In the genomic region with DNA sequence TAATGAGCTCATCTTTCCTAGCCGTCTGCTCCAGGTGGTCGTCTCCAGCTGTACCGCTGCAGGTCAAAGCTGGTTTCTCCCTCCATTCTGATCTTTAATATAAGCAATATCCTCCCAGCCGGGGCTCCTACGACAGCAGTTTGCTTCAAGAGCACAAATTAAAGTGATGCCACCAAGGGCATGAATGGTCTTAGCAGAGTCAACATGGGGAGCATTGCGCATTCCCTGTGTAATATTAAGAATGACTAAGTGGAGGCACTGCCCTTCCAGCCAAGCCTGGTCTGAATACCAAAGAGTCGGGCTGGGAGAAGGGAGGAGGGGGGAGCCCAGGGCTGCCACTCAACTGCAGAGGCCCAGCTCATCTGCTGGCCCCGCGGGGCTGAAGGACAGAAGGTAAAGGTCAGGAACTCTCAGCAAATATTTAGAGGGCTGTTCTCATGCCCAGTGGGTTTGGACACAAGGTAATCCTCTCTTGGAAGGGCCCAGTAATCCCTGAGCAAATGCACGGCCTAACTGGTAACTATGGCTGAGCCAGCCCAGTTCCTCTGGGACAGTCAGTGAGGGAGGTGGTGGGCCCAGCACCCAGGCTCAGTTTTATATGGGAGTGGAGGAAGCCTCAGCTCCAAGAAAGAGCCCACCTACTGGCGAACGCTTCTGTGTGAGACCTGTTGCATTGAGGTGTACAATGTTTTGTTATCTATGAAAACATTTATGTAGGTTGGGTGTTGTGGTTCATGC, we compare ENCODE assay signal across 25 cellular contexts.
"Had no signal": no experiment of that assay in that cellular context is flagged by ENCODE, and none has a peak within 500 bp of the region (broad histone marks: within the 10 kb centered on the region; RNA-seq: fewer than 3 reads in every experiment).

No MANE protein-coding gene starts in this region.

- H3K9me3 ChIP-seq: breast epithelium, esophagus muscularis mucosa, heart right ventricle, left ventricle myocardium inferior, pancreas, psoas muscle, transverse colon, uterus had no signal

- H3K27me3 ChIP-seq: breast epithelium, foreskin keratinocyte, heart right ventricle, pancreas, uterus had no signal

- ATAC-seq: activated CD8-positive, alpha-beta T cell treated with anti-CD3 and anti-CD28 coated beads for 36 hours; activated naive CD8-positive, alpha-beta T cell treated with anti-CD3 and anti-CD28 coated beads, Interleukin-2, amount 50 U/mL, for 24 hours; activated T-cell treated with anti-CD3 and anti-CD28 coated beads, Interleukin-2, amount 50 U/mL, for 4 hours; foreskin keratinocyte; heart right ventricle; pancreas; psoas muscle; T-helper 17 cell had no signal

- H3K36me3 ChIP-seq: breast epithelium, esophagus muscularis mucosa, heart right ventricle, left ventricle myocardium inferior, pancreas, transverse colon, uterus had no signal

- H3K27ac ChIP-seq: breast epithelium, esophagus muscularis mucosa, foreskin keratinocyte, heart right ventricle, left ventricle myocardium inferior, pancreas, psoas muscle, transverse colon, uterus had no signal

- DNase-seq: activated B cell treated with CpG ODN at 0.5 μM for 24 hours; activated CD4-positive, alpha-beta T cell treated with anti-CD3 and anti-CD28 coated beads, Interleukin-2, amount 50 U/mL, for 1 hour; activated CD8-positive, alpha-beta T cell treated with anti-CD3 and anti-CD28 coated beads for 36 hours; activated naive CD8-positive, alpha-beta T cell treated with anti-CD3 and anti-CD28 coated beads, Interleukin-2, amount 50 U/mL, for 24 hours; activated T-cell treated with anti-CD3 and anti-CD28 coated beads, Interleukin-2, amount 50 U/mL, for 4 hours; dermis blood vessel endothelial cell; effector CD4-positive, alpha-beta T cell; foreskin keratinocyte; heart right ventricle; left ventricle myocardium inferior; mammary epithelial cell; nucleus accumbens; pancreas; psoas muscle; stimulated activated CD4-positive, alpha-beta T cell treated with anti-CD3 and anti-CD28 coated beads, Interleukin-2, amount 100 ng/mL, for 48 hours; stimulated activated naive CD4-positive, alpha-beta T cell treated with Interleukin-2 at 50 U/mL for 16 hours; SW 1271; T-helper 17 cell; T1000; transverse colon; uterus had no signal

- H3K4me3 ChIP-seq: breast epithelium, esophagus muscularis mucosa, heart right ventricle, left ventricle myocardium inferior, pancreas, psoas muscle, transverse colon, uterus had no signal

- FAIRE-seq: colon, islet of Langerhans, pancreas had no signal

- H3K4me1 ChIP-seq: breast epithelium, esophagus muscularis mucosa, foreskin keratinocyte, heart right ventricle, left ventricle myocardium inferior, pancreas, psoas muscle, transverse colon, uterus had no signal
